Comparison of ENCODE assay signal across 26 cellular contexts in the genomic region with DNA sequence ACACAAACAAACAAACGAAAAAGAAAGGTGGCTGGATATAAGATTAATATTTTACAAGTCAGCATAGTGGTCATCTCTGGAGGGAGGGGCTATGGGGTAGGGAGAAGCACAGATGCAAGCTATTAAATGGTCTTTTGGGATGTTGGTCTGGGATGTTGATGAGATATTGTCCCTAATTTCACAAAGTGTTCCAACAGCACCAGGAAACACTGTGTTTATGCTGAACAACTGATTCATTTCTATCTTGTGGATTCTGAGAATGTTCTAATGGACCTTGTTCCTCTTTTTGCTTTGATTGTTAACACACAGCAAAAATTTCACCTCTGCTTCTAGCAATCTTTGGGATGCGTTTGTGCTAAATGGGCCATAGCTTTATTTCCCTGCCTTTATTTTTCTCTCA. TPM values are rescaled to one million over a fixed set of nuclear protein-coding genes. Genes with fewer than 3 reads are reported as not detected.
A peak's percentile ranks its signal among the peaks of the same experiment; 100 is the strongest.
DNase-seq lines count a peak whose midpoint lies in the region; ATAC-seq, FAIRE-seq and TF ChIP-seq lines count a peak whose summit lies in the region.
"Had no signal": no experiment of that assay in that cellular context is flagged by ENCODE, and none has a peak within 500 bp of the region (broad histone marks: within the 10 kb centered on the region; RNA-seq: fewer than 3 reads in every experiment).

No MANE protein-coding gene starts in this region.

- H3K27ac ChIP-seq in K562 (ENCODE audit: extremely low read depth, low read depth, low read length) (no peak overlapping the region), lower lobe of right lung (peak overlapping the region; percentile 68), upper lobe of right lung (peak overlapping the region; percentile 55), tibial nerve (peak overlapping the region in 2 of 4 donors; percentile 34 to 67)
- H3K27ac ChIP-seq: A549, tibial artery had no signal

- no TSS peak for BruUV-seq in K562 (replicated peaks; lab: Mats Ljungman, UMichigan)

- H3K9me3 ChIP-seq in K562 (replicated peaks; ENCODE audit: control insufficient read depth, insufficient read depth, low read depth, low read length) (no peaks in the 10 kb centered on the region), lower lobe of right lung (no peaks in the 10 kb centered on the region), upper lobe of right lung (no peaks in the 10 kb centered on the region), tibial nerve (no peaks in the 10 kb centered on the region)
- H3K9me3 ChIP-seq: A549, BE2C, tibial artery had no signal

- no peak for FAIRE-seq in K562 (lab: Jason Lieb, UNC)
- FAIRE-seq: A549, bronchial epithelial cell, TTC549 had no signal

- H3K4me2 ChIP-seq in K562 (ENCODE audit: insufficient read depth, low read length), result no peak overlapping the region
- H3K4me2 ChIP-seq: A549 had no signal

- intact Hi-C loops in Right ventricle myocardium inferior (cut with DNase I), result no loop called here
- intact Hi-C loops in left cardiac atrium (cut with DNase I), result no loop called here
- intact Hi-C loops in K562 (cut with micrococcal nuclease), result no loop called here
- intact Hi-C loops in lower lobe of right lung (cut with DNase I), result no loop called here
- intact Hi-C loops in upper lobe of right lung (cut with DNase I), result no loop called here

- TF ChIP-seq CTCF in K562 (IDR thresholded peaks at IDR 0.05 in 2 of 3, conservative IDR thresholded peaks at IDR 0.05 in 1 of 3; ENCODE audit: insufficient read depth in 2 of 3, low read depth in 1 of 3, low read length in 3 of 3), result no peak
- TF ChIP-seq CTCF in lower lobe of right lung (IDR thresholded peaks at IDR 0.05), result no peak
- no peak for TF ChIP-seq CTCF in upper lobe of right lung (IDR thresholded peaks at IDR 0.05)
- TF ChIP-seq CTCF in tibial nerve (IDR thresholded peaks at IDR 0.05), result no peak

- in situ Hi-C loops in K562 (cut with MboI), result no loop called here
- in situ Hi-C loops in ACHN (cut with HindIII; ENCODE audit: low pct_ligation_motif_present, low pct_unique_long_range_greater_than_20kb, low sequenced_read_pairs), result no loop called here

- no peak for DNase-seq in Right ventricle myocardium inferior (ENCODE audit: missing footprints)
- DNase-seq in left cardiac atrium, result no peak
- no peak for DNase-seq in K562 (ENCODE audit: extremely low read depth in 1 of 4, low spot score in 3 of 4)
- no peak for DNase-seq in lower lobe of right lung
- no peak for DNase-seq in upper lobe of right lung
- DNase-seq in tibial nerve (ENCODE audit: low spot score in 2 of 2), result no peak
- DNase-seq in COLO829 (ENCODE audit: low spot score), result no peak
- no peak for DNase-seq in ACHN
- DNase-seq: activated CD4-positive, CD25-positive, alpha-beta regulatory T cell treated with anti-CD3 and anti-CD28 coated beads, Interleukin-2, amount 50 U/mL, for 72 hours; activated naive CD4-positive, alpha-beta T cell; amniotic stem cell; BE2C; cortex of kidney; endodermal cell; islet precursor cell; NCI-H1092 treated with DMSO at 0.1 percent for 48 hours; NCI-H187 treated with DMSO at 0.1 percent for 48 hours; NCI-H526 treated with DMSO at 0.1 percent for 48 hours; stimulated activated CD4-positive, alpha-beta T cell treated with anti-CD3 and anti-CD28 coated beads, Interleukin-4, amount 100 ng/mL, for 4 hours; stimulated activated naive CD4-positive, alpha-beta T cell treated with Interleukin-2 at 50 U/mL for 16 hours had no signal

- POLR2A ChIA-PET in K562 (lab: Yijun Ruan, JAX), result interaction anchor here (0.6 kb wide), 1 partner anchor 103 kb away, joined by 3 read pairs; no protein-coding TSS in a partner anchor

- H4K20me1 ChIP-seq in K562 (replicated peaks; ENCODE audit: control insufficient read depth, insufficient read depth, low read length), result no peaks in the 10 kb centered on the region

- no peak for TF ChIP-seq EP300 in K562 (IDR thresholded peaks at IDR 0.05; ENCODE audit: low read length)
- peak in 1 of 2 donors; percentile 62 for TF ChIP-seq EP300 in tibial nerve (IDR thresholded peaks at IDR 0.05)

- H3K4me3 ChIP-seq in K562, result no peak overlapping the region
- no peak overlapping the region for H3K4me3 ChIP-seq in lower lobe of right lung
- no peak overlapping the region for H3K4me3 ChIP-seq in upper lobe of right lung
- H3K4me3 ChIP-seq in tibial nerve, result no peak overlapping the region
- H3K4me3 ChIP-seq: A549, tibial artery had no signal

- no peaks in the 10 kb centered on the region for H3K9me1 ChIP-seq in K562 (ENCODE audit: control insufficient read depth, insufficient read depth, low read length)

- no peaks in the 10 kb centered on the region for H3K27me3 ChIP-seq in K562 (ENCODE audit: control insufficient read depth in 2 of 2, insufficient read depth in 2 of 2, low read length in 2 of 2)
- no peaks in the 10 kb centered on the region for H3K27me3 ChIP-seq in lower lobe of right lung (ENCODE audit: low read depth)
- H3K27me3 ChIP-seq in upper lobe of right lung, result no peaks in the 10 kb centered on the region
- H3K27me3 ChIP-seq in tibial nerve, result no peaks in the 10 kb centered on the region
- H3K27me3 ChIP-seq: BE2C, tibial artery had no signal

- 40% methylated on average over 2 of the region's 2 CpGs for WGBS in K562 (ENCODE audit: insufficient coverage, low coverage, missing lambda C conversion rate)
- 76 to 80% methylated on average over 2 of the region's 2 CpGs for WGBS in tibial nerve, 2 donors

- no peak overlapping the region for H2AFZ ChIP-seq in K562 (ENCODE audit: low read depth, low read length)

- no peak for TF ChIP-seq RAD21 in K562 (CRISPR knock-in tag; conservative IDR thresholded peaks at IDR 0.05 in 1 of 2, IDR thresholded peaks at IDR 0.05 in 1 of 2)

- H3K79me2 ChIP-seq in K562 (ENCODE audit: control insufficient read depth, insufficient read depth, low read length), result no peaks in the 10 kb centered on the region

- TF ChIP-seq POLR2A in K562 (conservative IDR thresholded peaks at IDR 0.05) (no peak), tibial nerve (IDR thresholded peaks at IDR 0.05) (no peak)

- CTCF ChIA-PET in K562 (lab: Yijun Ruan, JAX; ENCODE audit: low intra/inter-chr PET ratio), result no interaction called here

- H3K9ac ChIP-seq in K562 (ENCODE audit: insufficient read depth in 1 of 2, low read depth in 2 of 2, low read length in 2 of 2), result no peak overlapping the region

- H3K36me3 ChIP-seq in K562 (ENCODE audit: control insufficient read depth, insufficient read depth, low read length), result no peaks in the 10 kb centered on the region; the same call in 2 of the 3 replicates
- H3K36me3 ChIP-seq in lower lobe of right lung, result peaks cover 25% of the 10 kb centered on the region
- peaks cover 16% of the 10 kb centered on the region for H3K36me3 ChIP-seq in upper lobe of right lung
- H3K36me3 ChIP-seq in tibial nerve, result no peaks in the 10 kb centered on the region
- H3K36me3 ChIP-seq: BE2C, tibial artery had no signal

- H3K4me1 ChIP-seq in K562 (replicated peaks in 1 of 2; ENCODE audit: control insufficient read depth in 2 of 2, insufficient read depth in 2 of 2, low read length in 2 of 2), result peaks cover 11 to 20% of the 10 kb centered on the region in 2 experiments; a peak in 4 of 5 replicates
- H3K4me1 ChIP-seq in lower lobe of right lung, result peaks cover 62% of the 10 kb centered on the region
- peaks cover 37% of the 10 kb centered on the region for H3K4me1 ChIP-seq in upper lobe of right lung
- peaks cover 0 to 42% (median 8%) of the 10 kb centered on the region in 4 donors for H3K4me1 ChIP-seq in tibial nerve
- H3K4me1 ChIP-seq: BE2C had no signal

- peak; percentile 23 for ATAC-seq in Right ventricle myocardium inferior
- ATAC-seq in left cardiac atrium, result no peak
- ATAC-seq in K562, result no peak
- no peak for ATAC-seq in lower lobe of right lung
- ATAC-seq in upper lobe of right lung, result peak; percentile 36
- ATAC-seq: A549, HCT116 had no signal

TF ChIP-seq in K562, 482 proteins besides CTCF, POLR2A, EP300 and RAD21:
- TF ChIP-seq, protein P1, sequence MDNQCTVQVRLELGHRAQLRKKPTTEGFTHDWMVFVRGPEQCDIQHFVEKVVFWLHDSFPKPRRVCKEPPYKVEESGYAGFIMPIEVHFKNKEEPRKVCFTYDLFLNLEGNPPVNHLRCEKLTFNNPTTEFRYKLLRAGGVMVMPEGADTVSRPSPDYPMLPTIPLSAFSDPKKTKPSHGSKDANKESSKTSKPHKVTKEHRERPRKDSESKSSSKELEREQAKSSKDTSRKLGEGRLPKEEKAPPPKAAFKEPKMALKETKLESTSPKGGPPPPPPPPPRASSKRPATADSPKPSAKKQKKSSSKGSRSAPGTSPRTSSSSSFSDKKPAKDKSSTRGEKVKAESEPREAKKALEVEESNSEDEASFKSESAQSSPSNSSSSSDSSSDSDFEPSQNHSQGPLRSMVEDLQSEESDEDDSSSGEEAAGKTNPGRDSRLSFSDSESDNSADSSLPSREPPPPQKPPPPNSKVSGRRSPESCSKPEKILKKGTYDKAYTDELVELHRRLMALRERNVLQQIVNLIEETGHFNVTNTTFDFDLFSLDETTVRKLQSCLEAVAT (IDR thresholded peaks at IDR 0.05), result no peak
- TF ChIP-seq C11orf30 (IDR thresholded peaks at IDR 0.05; ENCODE audit: low read depth), result peak; percentile 20; the same call in 1 of the 2 replicates
- no peak for TF ChIP-seq KAT7 (CRISPR knock-in tag; IDR thresholded peaks at IDR 0.05; ENCODE audit: borderline replicate concordance)
- no peak for TF ChIP-seq CHD4 (IDR thresholded peaks at IDR 0.05; ENCODE audit: insufficient read depth, insufficient replicate concordance, low read depth, low read length, poor library complexity, severe bottlenecking)

RNA-seq across cellular contexts. Expression of a gene that starts 9.7 kb away (rescaled TPM):
- total RNA-seq in Right ventricle myocardium inferior (116 TPM), left cardiac atrium (100 to 1,000 TPM; 147 to 297 TPM), K562 (2014; rRNA removed) (2.8 and 3.3 TPM in 2 replicates), K562 (2014; rRNA removed; fragmentation: Illumina TruSeq; extraction: Trizol) (3.3 and 4.4 TPM in 2 replicates), K562 (2015; rRNA removed; fragmentation: Illumina TruSeq; extraction: Trizol) (2.9 and 3.2 TPM in 2 replicates), K562 (2021) (10.3 and 10.7 TPM in 2 replicates), lower lobe of right lung (679 TPM), upper lobe of right lung (631 TPM), tibial nerve (100 to 1,000 TPM in 3 of 4 donors, 10 to 100 TPM in 1; 70.7 to 128 (median 126) TPM)
- 13.3 and 15.0 TPM in 2 replicates for total RNA-seq in K562 (2011; cell fraction: chromatin; rRNA removed; ENCODE audit: low replicate concordance)
- total RNA-seq in K562 (2011; cell fraction: nucleolus; rRNA removed), result 5.2 and 10.7 TPM in 2 replicates
- 7.6 and 11.1 TPM in 2 replicates for total RNA-seq in K562 (2011; cell fraction: nucleoplasm; rRNA removed)
- polyA plus RNA-seq in K562 (2011; rRNA removed) (10.8 and 21.7 TPM in 2 replicates), K562 (2014; fragmentation: Illumina TruSeq; extraction: Trizol) (4.5 and 4.8 TPM in 2 replicates), K562 (2014; fragmentation: Nextera tagmentation; extraction: Ambion mirVana) (1 to 10 TPM; 1.5 to 7.4 TPM), K562 (2014; rRNA removed) (5.1 and 7.9 TPM in 2 replicates)
- polyA plus RNA-seq in K562 (2011; cell fraction: cytosol; rRNA removed), result 5.7 and 10.0 TPM in 2 replicates
- 3.7 and 4.1 TPM in 2 replicates for polyA plus RNA-seq in K562 (2011; cell fraction: nucleus; rRNA removed)
- polyA plus RNA-seq in K562 (2012), result 7.9 and 15.5 TPM in 2 replicates
- 34.7 and 50.5 TPM in 2 replicates for polyA minus RNA-seq in K562 (2011; rRNA and poly(A)+ RNA removed)
- 7.3 and 20.2 TPM in 2 replicates for polyA minus RNA-seq in K562 (2011; cell fraction: cytosol; rRNA and poly(A)+ RNA removed)
- polyA minus RNA-seq in K562 (2011; cell fraction: nucleus; rRNA and poly(A)+ RNA removed), result 2.3 and 7.0 TPM in 2 replicates
- total RNA-seq: osteocyte had no signal

Comparison
In these comparisons a context has a peak if more than half of its experiments do, and no peak if none do; other contexts are left out.
1. ATAC-seq: peak in Right ventricle myocardium inferior (single experiment) and upper lobe of right lung (single experiment); none in left cardiac atrium (0 of 2), K562 (single experiment) and lower lobe of right lung (0 of 2).